In the genomic region with DNA sequence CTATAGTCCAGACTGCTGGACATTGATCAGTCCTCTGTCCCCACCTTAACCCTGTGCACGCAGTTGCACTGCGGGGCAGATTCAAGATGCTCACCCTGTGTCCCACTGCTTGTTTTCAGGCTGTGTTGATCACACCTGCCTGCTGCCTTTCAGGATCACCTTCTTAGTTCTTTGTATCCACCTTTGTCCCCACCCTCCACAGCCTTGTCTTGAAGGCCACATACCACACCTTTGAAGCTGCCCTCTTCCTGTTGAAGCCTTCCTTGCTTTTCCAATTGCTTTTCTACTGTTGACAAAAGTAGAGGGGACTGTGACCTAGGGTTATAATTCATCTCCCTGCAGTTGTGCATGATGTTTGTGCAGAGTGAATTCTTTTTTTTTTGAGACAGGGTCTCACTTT, we compare ENCODE assay signal across 1 cellular context.
TF ChIP-seq lines count a peak whose summit lies in the region.

No MANE protein-coding gene starts in this region.

TF ChIP-seq in HepG2, 621 proteins besides CTCF, POLR2A, EP300 and RAD21:
- TF ChIP-seq HNF4A (CRISPR knock-in tag; IDR thresholded peaks at IDR 0.05) (0 out of 2 replicates have a peak, but pooled peaks have one; percentile 17), REL (CRISPR knock-in tag; conservative IDR thresholded peaks at IDR 0.05) (no peak), MED8 (CRISPR knock-in tag; IDR thresholded peaks at IDR 0.05; ENCODE audit: insufficient replicate concordance) (no peak)
- TF ChIP-seq, protein P1, sequence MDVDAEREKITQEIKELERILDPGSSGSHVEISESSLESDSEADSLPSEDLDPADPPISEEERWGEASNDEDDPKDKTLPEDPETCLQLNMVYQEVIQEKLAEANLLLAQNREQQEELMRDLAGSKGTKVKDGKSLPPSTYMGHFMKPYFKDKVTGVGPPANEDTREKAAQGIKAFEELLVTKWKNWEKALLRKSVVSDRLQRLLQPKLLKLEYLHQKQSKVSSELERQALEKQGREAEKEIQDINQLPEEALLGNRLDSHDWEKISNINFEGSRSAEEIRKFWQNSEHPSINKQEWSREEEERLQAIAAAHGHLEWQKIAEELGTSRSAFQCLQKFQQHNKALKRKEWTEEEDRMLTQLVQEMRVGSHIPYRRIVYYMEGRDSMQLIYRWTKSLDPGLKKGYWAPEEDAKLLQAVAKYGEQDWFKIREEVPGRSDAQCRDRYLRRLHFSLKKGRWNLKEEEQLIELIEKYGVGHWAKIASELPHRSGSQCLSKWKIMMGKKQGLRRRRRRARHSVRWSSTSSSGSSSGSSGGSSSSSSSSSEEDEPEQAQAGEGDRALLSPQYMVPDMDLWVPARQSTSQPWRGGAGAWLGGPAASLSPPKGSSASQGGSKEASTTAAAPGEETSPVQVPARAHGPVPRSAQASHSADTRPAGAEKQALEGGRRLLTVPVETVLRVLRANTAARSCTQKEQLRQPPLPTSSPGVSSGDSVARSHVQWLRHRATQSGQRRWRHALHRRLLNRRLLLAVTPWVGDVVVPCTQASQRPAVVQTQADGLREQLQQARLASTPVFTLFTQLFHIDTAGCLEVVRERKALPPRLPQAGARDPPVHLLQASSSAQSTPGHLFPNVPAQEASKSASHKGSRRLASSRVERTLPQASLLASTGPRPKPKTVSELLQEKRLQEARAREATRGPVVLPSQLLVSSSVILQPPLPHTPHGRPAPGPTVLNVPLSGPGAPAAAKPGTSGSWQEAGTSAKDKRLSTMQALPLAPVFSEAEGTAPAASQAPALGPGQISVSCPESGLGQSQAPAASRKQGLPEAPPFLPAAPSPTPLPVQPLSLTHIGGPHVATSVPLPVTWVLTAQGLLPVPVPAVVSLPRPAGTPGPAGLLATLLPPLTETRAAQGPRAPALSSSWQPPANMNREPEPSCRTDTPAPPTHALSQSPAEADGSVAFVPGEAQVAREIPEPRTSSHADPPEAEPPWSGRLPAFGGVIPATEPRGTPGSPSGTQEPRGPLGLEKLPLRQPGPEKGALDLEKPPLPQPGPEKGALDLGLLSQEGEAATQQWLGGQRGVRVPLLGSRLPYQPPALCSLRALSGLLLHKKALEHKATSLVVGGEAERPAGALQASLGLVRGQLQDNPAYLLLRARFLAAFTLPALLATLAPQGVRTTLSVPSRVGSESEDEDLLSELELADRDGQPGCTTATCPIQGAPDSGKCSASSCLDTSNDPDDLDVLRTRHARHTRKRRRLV (CRISPR knock-in tag; IDR thresholded peaks at IDR 0.05), result no peak
TF ChIP-seq in HepG2: peak in this region for 1.
